Comparison of ENCODE assay signal across 1 cellular context in genomic region chr16:106623-107324, GRCh38.
TF ChIP-seq lines count a peak whose summit lies in the region.

No MANE protein-coding gene starts in this region.

TF ChIP-seq in IMR-90, 13 proteins besides CTCF, POLR2A, EP300 and RAD21:
- peak; percentile 83 for TF ChIP-seq SMC3 (IDR thresholded peaks at IDR 0.05; ENCODE audit: low read depth, low read length)
- TF ChIP-seq RCOR1 (IDR thresholded peaks at IDR 0.05; ENCODE audit: insufficient replicate concordance, low read length), result no peak
